ENCODE assay signal across 8 cellular contexts in the genomic region with DNA sequence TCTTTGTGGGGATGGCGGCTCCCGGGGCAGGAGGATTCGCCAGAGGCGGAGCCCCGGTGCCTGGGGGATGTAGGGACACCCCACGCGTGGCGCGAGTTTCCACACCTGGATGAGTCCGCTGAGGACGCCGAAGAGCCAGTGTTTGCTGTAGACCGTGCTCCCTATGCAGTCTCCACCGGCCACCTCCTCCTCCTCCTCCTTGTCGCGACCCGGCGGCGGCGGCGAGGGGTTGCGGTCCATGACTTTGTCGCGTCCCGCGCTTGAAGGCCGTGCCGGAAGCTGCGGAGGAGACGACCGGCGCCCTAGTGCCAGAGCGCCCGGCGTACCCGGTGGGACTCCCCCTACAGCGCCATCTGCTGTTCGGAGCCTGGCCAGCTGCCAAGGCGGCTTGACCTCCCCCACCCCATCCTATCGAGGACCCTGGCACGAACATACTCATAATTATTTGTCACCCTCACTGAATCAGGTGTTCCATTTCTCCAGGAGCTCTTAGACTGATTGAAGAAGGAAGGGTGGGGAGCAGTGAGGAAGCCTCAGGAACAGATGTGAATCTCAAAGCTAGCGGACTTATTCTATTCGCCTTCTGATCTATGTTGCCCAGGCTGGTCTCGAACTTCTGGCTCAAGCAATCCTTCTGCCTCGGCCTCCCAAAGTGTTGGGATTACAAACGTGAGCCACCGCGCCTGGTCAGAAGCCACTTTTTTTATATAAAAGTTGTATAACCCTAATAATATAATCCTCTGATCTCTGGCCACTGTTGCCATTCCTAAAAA. TPM values are rescaled to one million over a fixed set of nuclear protein-coding genes. Genes with fewer than 3 reads are reported as not detected.
A peak's percentile ranks its signal among the peaks of the same experiment; 100 is the strongest.
DNase-seq lines count a peak whose midpoint lies in the region; ATAC-seq and TF ChIP-seq lines count a peak whose summit lies in the region.

A gene with protein sequence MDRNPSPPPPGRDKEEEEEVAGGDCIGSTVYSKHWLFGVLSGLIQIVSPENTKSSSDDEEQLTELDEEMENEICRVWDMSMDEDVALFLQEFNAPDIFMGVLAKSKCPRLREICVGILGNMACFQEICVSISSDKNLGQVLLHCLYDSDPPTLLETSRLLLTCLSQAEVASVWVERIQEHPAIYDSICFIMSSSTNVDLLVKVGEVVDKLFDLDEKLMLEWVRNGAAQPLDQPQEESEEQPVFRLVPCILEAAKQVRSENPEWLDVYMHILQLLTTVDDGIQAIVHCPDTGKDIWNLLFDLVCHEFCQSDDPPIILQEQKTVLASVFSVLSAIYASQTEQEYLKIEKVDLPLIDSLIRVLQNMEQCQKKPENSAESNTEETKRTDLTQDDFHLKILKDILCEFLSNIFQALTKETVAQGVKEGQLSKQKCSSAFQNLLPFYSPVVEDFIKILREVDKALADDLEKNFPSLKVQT (minus strand): TSS at position 281 of the 773 bp plus-strand sequence. CDS start 41 bp downstream, at position 240.

- H3K36me3 ChIP-seq in Karpas-422 (ENCODE audit: insufficient read depth, low read length), result peaks cover 27% of the 10 kb centered on the region

- H3K4me3 Mint-ChIP-seq in nephron progenitor cell, result peak within 1 kb of the TSS; percentile 97
- H3K4me3 Mint-ChIP-seq in stimulated activated naive CD8-positive, alpha-beta T cell treated with anti-CD3 and anti-CD28 coated beads, Interleukin-15, Interleukin-2, amounts not matched to agents 100 ng/mL and 50 ng/mL, for 24 hours, result peak within 1 kb of the TSS; percentile 94

- H3K4me1 ChIP-seq in Karpas-422 (ENCODE audit: low read length), result peaks cover 33% of the 10 kb centered on the region

- peaks cover 26% of the 10 kb centered on the region for H3K36me3 Mint-ChIP-seq in nephron progenitor cell (ENCODE audit: low read depth)
- peaks cover 33% of the 10 kb centered on the region for H3K36me3 Mint-ChIP-seq in stimulated activated naive CD8-positive, alpha-beta T cell treated with anti-CD3 and anti-CD28 coated beads, Interleukin-15, Interleukin-2, amounts not matched to agents 100 ng/mL and 50 ng/mL, for 24 hours (ENCODE audit: low read depth)

- no peaks in the 10 kb centered on the region for H3K9me3 ChIP-seq in Karpas-422 (ENCODE audit: low read length)

- no peaks in the 10 kb centered on the region for H3K9me3 Mint-ChIP-seq in nephron progenitor cell
- no peaks in the 10 kb centered on the region for H3K9me3 Mint-ChIP-seq in stimulated activated naive CD8-positive, alpha-beta T cell treated with anti-CD3 and anti-CD28 coated beads, Interleukin-15, Interleukin-2, amounts not matched to agents 100 ng/mL and 50 ng/mL, for 24 hours

- H3K9me2 ChIP-seq in Karpas-422 (replicated peaks; ENCODE audit: insufficient read depth, low read length), result no peaks in the 10 kb centered on the region

- H3K27ac ChIP-seq in Karpas-422 (ENCODE audit: low read length), result peak within 1 kb of the TSS; percentile 5; the same call in 1 of the 2 replicates

- H3K27me3 Mint-ChIP-seq in nephron progenitor cell (ENCODE audit: low read depth, poor library complexity), result peaks cover 12% of the 10 kb centered on the region
- peaks cover 9% of the 10 kb centered on the region for H3K27me3 Mint-ChIP-seq in stimulated activated naive CD8-positive, alpha-beta T cell treated with anti-CD3 and anti-CD28 coated beads, Interleukin-15, Interleukin-2, amounts not matched to agents 100 ng/mL and 50 ng/mL, for 24 hours

- H4K20me1 ChIP-seq in Karpas-422 (ENCODE audit: insufficient read depth, low read depth, low read length), result no peaks in the 10 kb centered on the region

- H3K27me3 ChIP-seq in Karpas-422 (ENCODE audit: low read length), result no peaks in the 10 kb centered on the region

- H3K9ac ChIP-seq in Karpas-422 (ENCODE audit: low read length), result peak within 1 kb of the TSS; percentile 91

- peak within 1 kb of the TSS; percentile 97 for H2AFZ ChIP-seq in Karpas-422 (ENCODE audit: low read length)

- TF ChIP-seq CTCF in fibroblast of the aortic adventitia (IDR thresholded peaks at IDR 0.05; ENCODE audit: insufficient read depth, low read length), result peak; percentile 44
- peak; percentile 83 for TF ChIP-seq CTCF in nephron progenitor cell (IDR thresholded peaks at IDR 0.05)

- ATAC-seq in GM21825 (IDR thresholded peaks at IDR 0.05; ENCODE audit: unreplicated experiment), result peak; percentile 97

- H3K4me3 ChIP-seq in Karpas-422 (ENCODE audit: low read length) (peak within 1 kb of the TSS; percentile 86), fibroblast of the aortic adventitia (ENCODE audit: low read depth, low read length) (peak within 1 kb of the TSS; percentile 93)

- peaks cover 11% of the 10 kb centered on the region for H3K4me1 Mint-ChIP-seq in nephron progenitor cell
- peaks cover 44% of the 10 kb centered on the region for H3K4me1 Mint-ChIP-seq in stimulated activated naive CD8-positive, alpha-beta T cell treated with anti-CD3 and anti-CD28 coated beads, Interleukin-15, Interleukin-2, amounts not matched to agents 100 ng/mL and 50 ng/mL, for 24 hours (ENCODE audit: low read depth)

- DNase-seq in EL, result peak; percentile 81
- peak; percentile 96 for DNase-seq in Karpas-422
- peak; percentile 89 for DNase-seq in RKO (ENCODE audit: low spot score)
- DNase-seq in activated T-helper 1 cell treated with anti-CD3 and anti-CD28 coated beads, Interleukin-2, amount 50 U/mL, for 16 hours (ENCODE audit: low read depth in 1 of 2, low spot score in 1 of 2), result peak; percentile 85 to 87
- peak; percentile 67 for DNase-seq in fibroblast of the aortic adventitia (ENCODE audit: low read depth)
- peak; percentile 97 for DNase-seq in nephron progenitor cell

- H3K79me2 ChIP-seq in Karpas-422 (ENCODE audit: low read length), result peaks cover 49% of the 10 kb centered on the region

- no peak within 1 kb of the TSS for H3K27ac Mint-ChIP-seq in nephron progenitor cell
- H3K27ac Mint-ChIP-seq in stimulated activated naive CD8-positive, alpha-beta T cell treated with anti-CD3 and anti-CD28 coated beads, Interleukin-15, Interleukin-2, amounts not matched to agents 100 ng/mL and 50 ng/mL, for 24 hours, result peak within 1 kb of the TSS; percentile 88

- H3K4me2 ChIP-seq in Karpas-422 (ENCODE audit: low read depth, low read length, poor library complexity, severe bottlenecking), result peak within 1 kb of the TSS; percentile 78

RNA-seq across cellular contexts. Expression of the gene that starts here (rescaled TPM):
- total RNA-seq in Karpas-422 (2014; rRNA removed; shearing (Covaris generic); ENCODE audit: low replicate concordance), result 36.7 and 43.7 TPM in 2 replicates
- total RNA-seq in fibroblast of the aortic adventitia (ENCODE audit: low replicate concordance), result 15.1 and 48.5 TPM in 2 replicates

Comparison
In these comparisons a context has a peak if more than half of its experiments do, and no peak if none do; other contexts are left out.
1. Peak in every context shown above with its lines: DNase-seq, ATAC-seq, H3K4me3 ChIP-seq and H3K27ac ChIP-seq.